20 cellular contexts compared by ENCODE assay signal in the genomic region with DNA sequence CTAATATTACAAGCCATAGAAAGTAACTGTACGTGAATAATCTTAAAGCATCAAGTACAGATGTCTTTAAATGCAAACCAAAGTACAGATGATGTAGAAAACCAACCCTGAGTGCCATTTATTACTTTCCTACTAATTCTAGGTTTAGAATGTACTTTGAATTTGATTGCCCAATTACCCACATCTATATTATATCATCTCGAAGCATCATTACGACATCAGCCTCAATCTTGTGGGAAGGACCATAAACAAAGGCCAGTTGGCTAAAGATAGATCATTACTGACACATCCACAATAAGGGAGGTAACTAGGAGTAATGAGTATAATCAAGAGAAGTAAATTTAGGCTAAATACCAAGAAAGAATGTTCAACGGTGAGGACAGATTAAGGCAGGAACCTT.
DNase-seq lines count a peak whose midpoint lies in the region.
"Had no signal": no experiment of that assay in that cellular context is flagged by ENCODE, and none has a peak within 500 bp of the region (broad histone marks: within the 10 kb centered on the region; RNA-seq: fewer than 3 reads in every experiment).

No MANE protein-coding gene starts in this region.

- DNase-seq in LHCN-M2 (ENCODE audit: low read depth) = peak; percentile 73
- DNase-seq in NCI-H69 (lab: John Stamatoyannopoulos, UW) = peak; percentile 92
- DNase-seq in fibroblast of gingiva (ENCODE audit: low read depth) = peak; percentile 57
- DNase-seq in renal cortical epithelial cell (ENCODE audit: low read depth) = peak; percentile 33
- DNase-seq in stimulated activated naive CD4-positive, alpha-beta T cell treated with Interleukin-2 at 50 U/mL for 16 hours (lab: John Stamatoyannopoulos, UW) = no peak
- no peak for DNase-seq in retina
- no peak for DNase-seq in stimulated activated CD4-positive, alpha-beta T cell treated with anti-CD3 and anti-CD28 coated beads, Interleukin-4, amount 100 ng/mL, for 4 hours
- DNase-seq: activated CD4-positive, alpha-beta T cell treated with anti-CD3 and anti-CD28 coated beads for 48 hours; CD4-positive, alpha-beta memory T cell; cerebellar nuclear complex; DMS 273 treated with DMSO at 0.1 percent for 48 hours; erythroblast; H7; KBM-7; NCI-H1092 treated with DMSO at 0.1 percent for 48 hours; NCI-H526; SIG-M5; stimulated activated CD4-positive, alpha-beta T cell treated with anti-CD3 and anti-CD28 coated beads, Interleukin-2, amount 100 ng/mL, for 48 hours; stimulated activated naive CD8-positive, alpha-beta T cell treated with anti-CD3 and anti-CD28 coated beads, Interleukin-15, Interleukin-2, amounts not matched to agents 100 U/mL and 50 U/mL, for 24 hours; T-cell had no signal

Comparison
In these comparisons a context has a peak if more than half of its experiments do, and no peak if none do; other contexts are left out.
1. DNase-seq: peak in LHCN-M2 (single experiment), NCI-H69 (single experiment), fibroblast of gingiva (single experiment) and renal cortical epithelial cell (single experiment); none in stimulated activated naive CD4-positive, alpha-beta T cell treated with Interleukin-2 at 50 U/mL for 16 hours (single experiment), retina (single experiment) and stimulated activated CD4-positive, alpha-beta T cell treated with anti-CD3 and anti-CD28 coated beads, Interleukin-4, amount 100 ng/mL, for 4 hours (0 of 2).